11 cellular contexts compared by ENCODE assay signal in genomic region chr1:230251644-230252191, GRCh38.
A peak's percentile ranks its signal among the peaks of the same experiment; 100 is the strongest.
DNase-seq lines count a peak whose midpoint lies in the region; ATAC-seq and TF ChIP-seq lines count a peak whose summit lies in the region.
"Had no signal": no experiment of that assay in that cellular context is flagged by ENCODE, and none has a peak within 500 bp of the region (broad histone marks: within the 10 kb centered on the region; RNA-seq: fewer than 3 reads in every experiment).

No MANE protein-coding gene starts in this region.

- peak; percentile 30 for DNase-seq in stimulated activated CD4-positive, alpha-beta T cell treated with anti-CD3 and anti-CD28 coated beads, Interleukin-15, amount 100 ng/mL, for 24 hours
- no peak for DNase-seq in stimulated activated CD4-positive, alpha-beta T cell treated with anti-CD3 and anti-CD28 coated beads, Interleukin-12 subunit alpha, Interleukin-12 subunit beta, amount 100 ng/mL, for 4 hours
- DNase-seq in activated T-cell treated with anti-CD3 and anti-CD28 coated beads, Interleukin-2, amount 50 U/mL, for 48 hours = peak; percentile 14 to 16
- DNase-seq in endothelial cell (ENCODE audit: low spot score) = no peak
- no peak for DNase-seq in progenitor cell of endocrine pancreas (ENCODE audit: low spot score, unreplicated experiment)
- no peak for DNase-seq in stimulated activated naive CD4-positive, alpha-beta T cell (lab: John Stamatoyannopoulos, UW)
- DNase-seq in NCI-H2107 (lab: John Stamatoyannopoulos, UW) = no peak
- DNase-seq: NCI-H1694 had no signal

- H3K27ac Mint-ChIP-seq in endothelial cell (ENCODE audit: unreplicated experiment) = no peak overlapping the region
- no peak overlapping the region for H3K27ac Mint-ChIP-seq in progenitor cell of endocrine pancreas

- H3K36me3 Mint-ChIP-seq in endothelial cell (ENCODE audit: low read depth, unreplicated experiment) (peaks cover 22% of the 10 kb centered on the region), progenitor cell of endocrine pancreas (ENCODE audit: insufficient read depth) (peaks cover 25% of the 10 kb centered on the region)

- H3K4me1 Mint-ChIP-seq in endothelial cell (ENCODE audit: unreplicated experiment) = peaks cover 4% of the 10 kb centered on the region
- peaks cover 4% of the 10 kb centered on the region for H3K4me1 Mint-ChIP-seq in progenitor cell of endocrine pancreas (ENCODE audit: low read depth)
- H3K4me1 Mint-ChIP-seq: central memory CD8-positive, alpha-beta T cell had no signal

- peak; percentile 81 for ATAC-seq in HG02642 (IDR thresholded peaks at IDR 0.05; ENCODE audit: poor library complexity, unreplicated experiment)
- ATAC-seq: gastroesophageal sphincter had no signal

- peaks cover 2% of the 10 kb centered on the region for H3K27me3 Mint-ChIP-seq in endothelial cell (ENCODE audit: unreplicated experiment)
- no peaks in the 10 kb centered on the region for H3K27me3 Mint-ChIP-seq in progenitor cell of endocrine pancreas
- H3K27me3 Mint-ChIP-seq: central memory CD8-positive, alpha-beta T cell had no signal

- TF ChIP-seq CTCF in endothelial cell (IDR thresholded peaks at IDR 0.05; ENCODE audit: unreplicated experiment) (no peak), progenitor cell of endocrine pancreas (IDR thresholded peaks at IDR 0.05; ENCODE audit: unreplicated experiment) (no peak)

- H3K9me3 Mint-ChIP-seq in endothelial cell (ENCODE audit: unreplicated experiment) (no peaks in the 10 kb centered on the region), progenitor cell of endocrine pancreas (ENCODE audit: low read depth) (no peaks in the 10 kb centered on the region)
- H3K9me3 Mint-ChIP-seq: central memory CD8-positive, alpha-beta T cell had no signal

- H3K4me3 Mint-ChIP-seq in endothelial cell (ENCODE audit: unreplicated experiment) (no peak overlapping the region), progenitor cell of endocrine pancreas (ENCODE audit: low read depth) (no peak overlapping the region)
- H3K4me3 Mint-ChIP-seq: central memory CD8-positive, alpha-beta T cell had no signal

Comparison
In these comparisons a context has a peak if more than half of its experiments do, and no peak if none do; other contexts are left out.
1. DNase-seq: peak in stimulated activated CD4-positive, alpha-beta T cell treated with anti-CD3 and anti-CD28 coated beads, Interleukin-15, amount 100 ng/mL, for 24 hours (single experiment) and activated T-cell treated with anti-CD3 and anti-CD28 coated beads, Interleukin-2, amount 50 U/mL, for 48 hours (2 of 2); none in stimulated activated CD4-positive, alpha-beta T cell treated with anti-CD3 and anti-CD28 coated beads, Interleukin-12 subunit alpha, Interleukin-12 subunit beta, amount 100 ng/mL, for 4 hours (single experiment), endothelial cell (single experiment), progenitor cell of endocrine pancreas (single experiment), stimulated activated naive CD4-positive, alpha-beta T cell (0 of 6) and NCI-H2107 (single experiment).